Comparison of ENCODE assay signal across 8 cellular contexts in the genomic region with DNA sequence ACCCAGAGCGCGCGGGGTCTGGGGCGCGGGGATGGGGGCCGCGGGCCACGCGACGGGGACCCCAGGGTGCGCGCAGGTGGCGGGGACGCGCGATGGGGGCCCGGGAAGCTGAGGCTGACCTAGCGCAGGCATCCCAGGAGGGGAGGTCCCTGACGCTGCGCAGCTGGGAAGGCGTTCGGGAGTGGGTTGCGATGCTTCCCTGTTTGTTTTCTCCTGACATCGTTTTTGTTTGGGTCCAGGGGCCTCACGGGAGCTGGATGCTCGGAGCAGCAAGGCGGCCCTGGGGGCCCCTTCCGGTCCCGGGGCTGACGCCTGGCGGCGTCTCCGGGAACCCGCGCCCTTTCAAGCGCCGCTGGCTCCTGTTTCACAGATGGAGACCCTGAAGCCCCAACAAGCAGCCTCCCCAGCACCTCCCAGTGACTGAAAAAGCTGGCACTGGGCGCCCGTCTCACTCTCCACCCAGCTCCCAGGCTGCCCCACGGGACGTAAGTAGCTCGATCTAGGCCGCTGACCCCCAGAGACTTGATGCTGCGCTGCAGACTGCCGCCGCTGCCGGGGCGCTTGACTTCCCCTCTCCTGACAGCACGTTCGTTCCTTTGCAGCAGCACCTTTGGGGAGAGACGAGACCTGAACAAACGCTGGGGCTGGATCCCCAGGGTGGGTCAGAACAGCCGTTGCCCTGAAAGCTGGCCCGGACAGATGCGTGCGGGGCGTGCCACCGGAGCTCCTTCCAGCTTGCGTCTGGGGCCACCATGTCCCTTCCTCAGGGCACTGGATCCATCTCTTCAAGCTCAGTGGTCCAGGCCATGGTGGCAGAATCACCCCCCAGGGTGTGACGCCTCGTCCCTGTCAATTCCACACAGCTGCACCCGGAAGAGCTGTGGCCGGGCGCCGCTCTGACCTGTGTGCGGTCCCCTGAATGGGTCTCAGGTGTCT. TPM values are rescaled to one million over a fixed set of nuclear protein-coding genes. Genes with fewer than 3 reads are reported as not detected.
DNase-seq lines count a peak whose midpoint lies in the region; ATAC-seq and TF ChIP-seq lines count a peak whose summit lies in the region.

No MANE protein-coding gene starts in this region.

- peaks cover 12% of the 10 kb centered on the region for H3K4me1 ChIP-seq in OCI-LY7 (ENCODE audit: insufficient read depth, low read length, poor library complexity, severe bottlenecking)
- peaks cover 0 to 12% (median 7%) of the 10 kb centered on the region in 4 donors for H3K4me1 ChIP-seq in tibial nerve

- peak overlapping the region; percentile 83 for H3K4me3 ChIP-seq in OCI-LY7 (ENCODE audit: low read depth, low read length, poor library complexity, severe bottlenecking)
- H3K4me3 ChIP-seq in foreskin fibroblast (ENCODE audit: low read depth in 1 of 2, low read length in 2 of 2), result peak overlapping the region; percentile 83 to 87
- peak overlapping the region; percentile 62 to 96 (median 86) for H3K4me3 ChIP-seq in tibial nerve

- POLR2A ChIA-PET in OCI-LY7 (lab: Charles Lee), result interaction anchor here (0.6 to 1.2 kb wide), 5 partner anchors 20 to 222 kb away, joined by 3 to 6 read pairs (median 4); no protein-coding TSS in a partner anchor

- TF ChIP-seq CTCF in OCI-LY7 (conservative IDR thresholded peaks at IDR 0.05; ENCODE audit: low read length) (peak; percentile 56), foreskin fibroblast (IDR thresholded peaks at IDR 0.05; ENCODE audit: low read depth, low read length) (peak; percentile 29), omental fat pad (IDR thresholded peaks at IDR 0.05) (no peak), tibial nerve (IDR thresholded peaks at IDR 0.05) (peak in 1 of 5 experiments; percentile 13)

- H3K27ac ChIP-seq in OCI-LY7 (ENCODE audit: low read depth, low read length, poor library complexity, severe bottlenecking) (peak overlapping the region; percentile 54), tibial nerve (peak overlapping the region; percentile 52 to 86 (median 76))

- H3K27ac Mint-ChIP-seq in activated T-helper 17 cell treated with anti-CD3 and anti-CD28 coated beads, Interleukin-2, amount 50 U/mL, for 72 hours, result no peak overlapping the region

- H3K4me1 Mint-ChIP-seq in activated T-helper 17 cell treated with anti-CD3 and anti-CD28 coated beads, Interleukin-2, amount 50 U/mL, for 72 hours, result peaks cover 4% of the 10 kb centered on the region

- BruUV-seq in OCI-LY7 (replicated peaks; lab: Mats Ljungman, UMichigan), result no TSS peak

- intact Hi-C loops in OCI-LY7 (cut with micrococcal nuclease; ENCODE audit: unreplicated experiment), result loop anchor here (5.0 kb wide), 2 partner anchors 41 to 111 kb away; a partner anchor contains a TSS

- H3K9me3 ChIP-seq in OCI-LY7 (ENCODE audit: low read length) (no peaks in the 10 kb centered on the region), tibial nerve (no peaks in the 10 kb centered on the region)

- CTCF ChIA-PET in OCI-LY7 (lab: Charles Lee; ENCODE audit: unreplicated experiment), result interaction anchor here (1.6 kb wide), 1 partner anchor 31 kb away, joined by 8 read pairs; no protein-coding TSS in a partner anchor

- peaks cover 16% of the 10 kb centered on the region for H3K36me3 Mint-ChIP-seq in activated T-helper 17 cell treated with anti-CD3 and anti-CD28 coated beads, Interleukin-2, amount 50 U/mL, for 72 hours (ENCODE audit: low read depth)

- no peak for TF ChIP-seq POLR2A in tibial nerve (IDR thresholded peaks at IDR 0.05)

- H2AFZ ChIP-seq in OCI-LY7 (ENCODE audit: low read length), result peak overlapping the region; percentile 69

- no peaks in the 10 kb centered on the region for H3K27me3 ChIP-seq in tibial nerve

- H3K36me3 ChIP-seq in OCI-LY7 (ENCODE audit: insufficient read depth, low read length) (peaks cover 8% of the 10 kb centered on the region; the same call in 1 of the 2 replicates), tibial nerve (peaks cover 0 to 41% (median 0%) of the 10 kb centered on the region in 3 donors)

- ATAC-seq in GM18858 (IDR thresholded peaks at IDR 0.05; ENCODE audit: unreplicated experiment) (peak; percentile 6), HG03095 (IDR thresholded peaks at IDR 0.05; ENCODE audit: unreplicated experiment) (peak; percentile 37), omental fat pad (ENCODE audit: low FRiP score) (peak; percentile 1)
- peak; percentile 25 for ATAC-seq in activated T-helper 17 cell treated with anti-CD3 and anti-CD28 coated beads, Interleukin-2, amount 50 U/mL, for 72 hours (replicated peaks)

- H3K4me2 ChIP-seq in OCI-LY7 (ENCODE audit: low read length), result peak overlapping the region; percentile 73

- no peak for TF ChIP-seq EP300 in tibial nerve (IDR thresholded peaks at IDR 0.05)

- H3K9me2 ChIP-seq in OCI-LY7 (ENCODE audit: insufficient read depth, low read length), result no peaks in the 10 kb centered on the region

- no peaks in the 10 kb centered on the region for H3K9me3 Mint-ChIP-seq in activated T-helper 17 cell treated with anti-CD3 and anti-CD28 coated beads, Interleukin-2, amount 50 U/mL, for 72 hours

- H4K20me1 ChIP-seq in OCI-LY7 (ENCODE audit: insufficient read depth, low read length), result no peaks in the 10 kb centered on the region

- peak overlapping the region; percentile 68 for H3K4me3 Mint-ChIP-seq in activated T-helper 17 cell treated with anti-CD3 and anti-CD28 coated beads, Interleukin-2, amount 50 U/mL, for 72 hours

- peak; percentile 69 for DNase-seq in AG08396 (ENCODE audit: low spot score)
- DNase-seq in OCI-LY7 (ENCODE audit: low spot score), result peak; percentile 65
- peak; percentile 39 to 75 for DNase-seq in foreskin fibroblast
- no peak for DNase-seq in omental fat pad (ENCODE audit: low spot score)
- peak in 1 of 2 donors; percentile 14 for DNase-seq in tibial nerve (ENCODE audit: low spot score in 2 of 2)

- H3K79me2 ChIP-seq in OCI-LY7 (ENCODE audit: insufficient read depth, low read depth, low read length), result no peaks in the 10 kb centered on the region

- H3K27me3 Mint-ChIP-seq in activated T-helper 17 cell treated with anti-CD3 and anti-CD28 coated beads, Interleukin-2, amount 50 U/mL, for 72 hours, result no peaks in the 10 kb centered on the region

- 12 to 14% methylated on average over 38 to 55 of the region's 66 CpGs for WGBS in tibial nerve, 2 donors

RNA-seq across cellular contexts. Expression of a gene that starts 0.6 kb away (rescaled TPM):
- total RNA-seq in OCI-LY7 (2014; rRNA removed; shearing (Covaris generic)), result 12.4 and 21.6 TPM in 2 replicates
- total RNA-seq in OCI-LY7 (2022) (13.7 and 16.4 TPM in 2 replicates), omental fat pad (10 to 100 TPM in 2 of 4 donors, 1 to 10 TPM in 2; 8.8 to 18.3 (median 12.9) TPM), tibial nerve (10 to 100 TPM in 3 of 4 donors, 1 to 10 TPM in 1; 9.2 to 28.2 (median 13.7) TPM)
- 10 to 100 TPM in 1 of 2 donors, 1 to 10 TPM in 1; 8.5 to 12.5 TPM for total RNA-seq in activated T-helper 17 cell treated with anti-CD3 and anti-CD28 coated beads, Interleukin-2, amount 50 U/mL, for 72 hours

RNA-seq across cellular contexts. Expression of a gene that starts 33.8 kb away (rescaled TPM):
- 10.6 and 11.0 TPM in 2 replicates for total RNA-seq in OCI-LY7 (2014; rRNA removed; shearing (Covaris generic))
- total RNA-seq in OCI-LY7 (2022) (23.2 and 27.8 TPM in 2 replicates), omental fat pad (10 to 100 TPM in 1 of 4 donors, 1 to 10 TPM in 3; 4.0 to 10.9 (median 6.2) TPM), tibial nerve (10 to 100 TPM; 10.3 to 20.1 (median 13.1) TPM)
- 1 to 10 TPM; 7.0 to 7.3 TPM for total RNA-seq in activated T-helper 17 cell treated with anti-CD3 and anti-CD28 coated beads, Interleukin-2, amount 50 U/mL, for 72 hours

RNA-seq across cellular contexts. Expression of a gene that starts 42.0 kb away (rescaled TPM):
- 3.1 and 3.5 TPM in 2 replicates for total RNA-seq in OCI-LY7 (2014; rRNA removed; shearing (Covaris generic))
- 16.3 and 16.6 TPM in 2 replicates for total RNA-seq in OCI-LY7 (2022)
- total RNA-seq in activated T-helper 17 cell treated with anti-CD3 and anti-CD28 coated beads, Interleukin-2, amount 50 U/mL, for 72 hours, result 10 to 100 TPM in 1 of 2 donors, 1 to 10 TPM in 1; 8.4 to 10.6 TPM
- total RNA-seq in omental fat pad, result 10 to 100 TPM; 13.7 to 39.9 (median 18.7) TPM
- 10 to 100 TPM; 61.6 to 70.8 (median 65.3) TPM for total RNA-seq in tibial nerve

Comparison
In these comparisons a context has a peak if more than half of its experiments do, and no peak if none do; other contexts are left out.
1. CTCF ChIP-seq: peak in OCI-LY7 (single experiment) and foreskin fibroblast (single experiment); none in omental fat pad (0 of 3).
2. Peak in every context shown above with its lines, with median percentiles within 50 percentile points of each other: ATAC-seq and H3K4me3 ChIP-seq.